In genomic region chr10:104317195-104318095, GRCh38 we compare ENCODE assay signal across 11 cellular contexts. TPM values are rescaled to one million over a fixed set of nuclear protein-coding genes. Genes with fewer than 3 reads are reported as not detected.
A peak's percentile ranks its signal among the peaks of the same experiment; 100 is the strongest.
DNase-seq lines count a peak whose midpoint lies in the region; ATAC-seq and TF ChIP-seq lines count a peak whose summit lies in the region.
"Had no signal": no experiment of that assay in that cellular context is flagged by ENCODE, and none has a peak within 500 bp of the region (broad histone marks: within the 10 kb centered on the region; RNA-seq: fewer than 3 reads in every experiment).

No MANE protein-coding gene starts in this region.

- H3K9me3 Mint-ChIP-seq in stimulated activated effector memory CD8-positive, alpha-beta T cell treated with anti-CD3 and anti-CD28 coated beads, Interleukin-12 subunit alpha, Interleukin-12 subunit beta, amount 100 ng/mL, for 72 hours = no peaks in the 10 kb centered on the region
- no peaks in the 10 kb centered on the region for H3K9me3 Mint-ChIP-seq in nephron progenitor cell
- no peaks in the 10 kb centered on the region for H3K9me3 Mint-ChIP-seq in Caco-2 (ENCODE audit: unreplicated experiment)
- H3K9me3 Mint-ChIP-seq: activated naive CD4-positive, alpha-beta T cell treated with anti-CD3 and anti-CD28 coated beads, Interleukin-2, amount 50 U/mL, for 24 hours had no signal

- in situ Hi-C loops in Panc1 (cut with HindIII; ENCODE audit: low pct_unique_long_range_greater_than_20kb, low sequenced_read_pairs) = no loop called here

- H3K9me3 ChIP-seq in Panc1 (ENCODE audit: control insufficient read depth, insufficient read depth, low read depth, low read length) = no peaks in the 10 kb centered on the region
- no peaks in the 10 kb centered on the region for H3K9me3 ChIP-seq in Caco-2

- H3K36me3 ChIP-seq in Panc1 (ENCODE audit: control insufficient read depth, insufficient read depth, low read length) (peaks cover 14% of the 10 kb centered on the region), Caco-2 (ENCODE audit: control insufficient read depth, insufficient read depth, low read length) (no peaks in the 10 kb centered on the region)

- no peak overlapping the region for H3K4me3 ChIP-seq in Panc1 (ENCODE audit: low read depth in 2 of 2, low read length in 2 of 2)
- no peak overlapping the region for H3K4me3 ChIP-seq in Caco-2 (ENCODE audit: low read depth, low read length)
- H3K4me3 ChIP-seq: SK-N-MC had no signal

- no peak for DNase-seq in Panc1 (ENCODE audit: low read depth, low spot score)
- DNase-seq in glomerular visceral epithelial cell (ENCODE audit: extremely low spot score) = peak; percentile 36
- DNase-seq in stimulated activated effector memory CD8-positive, alpha-beta T cell treated with anti-CD3 and anti-CD28 coated beads, Interleukin-12 subunit alpha, Interleukin-12 subunit beta, amount 100 ng/mL, for 72 hours (ENCODE audit: low spot score in 2 of 2) = no peak
- DNase-seq in NCI-H446 (lab: John Stamatoyannopoulos, UW) = no peak
- DNase-seq in nephron progenitor cell = no peak
- DNase-seq in Caco-2 = no peak
- DNase-seq: KG1 had no signal

- H3K27me3 Mint-ChIP-seq in nephron progenitor cell (ENCODE audit: low read depth, poor library complexity) (no peaks in the 10 kb centered on the region), Caco-2 (ENCODE audit: insufficient read depth, unreplicated experiment) (no peaks in the 10 kb centered on the region)
- H3K27me3 Mint-ChIP-seq: activated naive CD4-positive, alpha-beta T cell treated with anti-CD3 and anti-CD28 coated beads, Interleukin-2, amount 50 U/mL, for 24 hours had no signal

- H3K27ac ChIP-seq in Panc1 (ENCODE audit: low read length) = peak overlapping the region; percentile 72
- H3K27ac ChIP-seq: SK-N-MC had no signal

- CTCF ChIA-PET in Panc1 (lab: Charles Lee) (interaction anchor here (0.7 to 1.0 kb wide), 2 partner anchors 33 to 36 kb away, joined by 3 read pairs; no protein-coding TSS in a partner anchor), Caco-2 (lab: Charles Lee) (no interaction called here)

- POLR2A ChIA-PET in Panc1 (lab: Charles Lee) = interaction anchor here (0.6 kb wide), 1 partner anchor 36 kb away, joined by 3 read pairs; the partner anchor contains the start of gene CFAP58
- POLR2A ChIA-PET in Caco-2 (lab: Charles Lee) = no interaction called here

- peaks cover 50% of the 10 kb centered on the region for H3K4me1 ChIP-seq in Panc1 (ENCODE audit: control insufficient read depth, insufficient read depth, low read length)
- H3K4me1 ChIP-seq in Caco-2 = no peaks in the 10 kb centered on the region

- peaks cover 62% of the 10 kb centered on the region for H3K36me3 Mint-ChIP-seq in stimulated activated effector memory CD8-positive, alpha-beta T cell treated with anti-CD3 and anti-CD28 coated beads, Interleukin-12 subunit alpha, Interleukin-12 subunit beta, amount 100 ng/mL, for 72 hours
- H3K36me3 Mint-ChIP-seq in nephron progenitor cell (ENCODE audit: low read depth) = peaks cover 46% of the 10 kb centered on the region
- no peaks in the 10 kb centered on the region for H3K36me3 Mint-ChIP-seq in Caco-2 (ENCODE audit: insufficient read depth, unreplicated experiment)

- TF ChIP-seq CTCF in Panc1 (IDR thresholded peaks at IDR 0.05) (no peak), nephron progenitor cell (IDR thresholded peaks at IDR 0.05) (no peak), Caco-2 (IDR thresholded peaks at IDR 0.05; ENCODE audit: insufficient read depth in 1 of 2, low read depth in 1 of 2, low read length in 1 of 2, severe bottlenecking in 1 of 2, unreplicated experiment in 1 of 2) (no peak)

- intact Hi-C loops in Panc1 (cut with micrococcal nuclease; ENCODE audit: unreplicated experiment) (no loop called here), Caco-2 (cut with micrococcal nuclease; ENCODE audit: unreplicated experiment) (no loop called here)

- BruUV-seq in Panc1 (replicated peaks; lab: Mats Ljungman, UMichigan) (no TSS peak), Caco-2 (replicated peaks; lab: Mats Ljungman, UMichigan) (no TSS peak)

- H3K27me3 ChIP-seq in Panc1 (ENCODE audit: control insufficient read depth, insufficient read depth, low read length) = no peaks in the 10 kb centered on the region
- no peaks in the 10 kb centered on the region for H3K27me3 ChIP-seq in Caco-2 (replicated peaks; ENCODE audit: control insufficient read depth, insufficient read depth, low read length)

- H3K4me3 Mint-ChIP-seq in stimulated activated effector memory CD8-positive, alpha-beta T cell treated with anti-CD3 and anti-CD28 coated beads, Interleukin-12 subunit alpha, Interleukin-12 subunit beta, amount 100 ng/mL, for 72 hours = no peak overlapping the region
- no peak overlapping the region for H3K4me3 Mint-ChIP-seq in nephron progenitor cell
- H3K4me3 Mint-ChIP-seq in Caco-2 (ENCODE audit: unreplicated experiment) = no peak overlapping the region
- H3K4me3 Mint-ChIP-seq: activated naive CD4-positive, alpha-beta T cell treated with anti-CD3 and anti-CD28 coated beads, Interleukin-2, amount 50 U/mL, for 24 hours had no signal

- H3K27ac Mint-ChIP-seq in stimulated activated effector memory CD8-positive, alpha-beta T cell treated with anti-CD3 and anti-CD28 coated beads, Interleukin-12 subunit alpha, Interleukin-12 subunit beta, amount 100 ng/mL, for 72 hours = peak overlapping the region; percentile 70
- H3K27ac Mint-ChIP-seq in nephron progenitor cell (no peak overlapping the region), Caco-2 (ENCODE audit: unreplicated experiment) (no peak overlapping the region)

- peaks cover 54% of the 10 kb centered on the region for H3K4me1 Mint-ChIP-seq in stimulated activated effector memory CD8-positive, alpha-beta T cell treated with anti-CD3 and anti-CD28 coated beads, Interleukin-12 subunit alpha, Interleukin-12 subunit beta, amount 100 ng/mL, for 72 hours
- H3K4me1 Mint-ChIP-seq in nephron progenitor cell = peaks cover 37% of the 10 kb centered on the region
- no peaks in the 10 kb centered on the region for H3K4me1 Mint-ChIP-seq in Caco-2 (ENCODE audit: low read depth, unreplicated experiment)

- ATAC-seq in GM18870 (IDR thresholded peaks at IDR 0.05; ENCODE audit: unreplicated experiment) (peak; percentile 38), Panc1 (no peak), HG03108 (IDR thresholded peaks at IDR 0.05; ENCODE audit: unreplicated experiment) (no peak)
- ATAC-seq in stimulated activated effector memory CD8-positive, alpha-beta T cell treated with anti-CD3 and anti-CD28 coated beads, Interleukin-12 subunit alpha, Interleukin-12 subunit beta, amount 100 ng/mL, for 72 hours = no peak

RNA-seq across cellular contexts. Expression of gene ITPRIP, which starts 20.8 kb away (rescaled TPM):
- total RNA-seq in Panc1 (2021; ENCODE audit: unreplicated experiment) (55.0 TPM), Caco-2 (2022) (3.1 and 3.4 TPM in 2 replicates)
- polyA plus RNA-seq in Panc1 (2012; ENCODE audit: insufficient read length) = 52.8 TPM

RNA-seq across cellular contexts. Expression of gene CFAP58, which starts 36.2 kb away (rescaled TPM):
- total RNA-seq in Panc1 (2021; ENCODE audit: unreplicated experiment) = 2.0 TPM
- polyA plus RNA-seq in Panc1 (2012; ENCODE audit: insufficient read length) = 1.4 TPM
- total RNA-seq in Caco-2 (2022) = not detected in 2 replicates

RNA-seq across cellular contexts. Expression of gene GSTO2, which starts 48.5 kb away (rescaled TPM):
- total RNA-seq in Panc1 (2021; ENCODE audit: unreplicated experiment) = 28.5 TPM
- polyA plus RNA-seq in Panc1 (2012; ENCODE audit: insufficient read length) = 31.6 TPM
- 1.1 and 1.4 TPM in 2 replicates for total RNA-seq in Caco-2 (2022)

Comparison
In these comparisons a context has a peak if more than half of its experiments do, and no peak if none do; other contexts are left out.
1. RNA of gene ITPRIP, which starts 20.8 kb away (total RNA-seq): 55.0 TPM in Panc1 (single experiment); 3.1 to 3.4 TPM in Caco-2; every median in the first group is over 10 times any median in the second.
2. RNA of gene GSTO2, which starts 48.5 kb away (total RNA-seq): 28.5 TPM in Panc1 (single experiment); 1.1 to 1.4 TPM in Caco-2; every median in the first group is over 10 times any median in the second.